In genomic region chr12:40889329-40889728, GRCh38 we compare ENCODE assay signal across 8 cellular contexts.
"Had no signal": no experiment of that assay in that cellular context is flagged by ENCODE, and none has a peak within 500 bp of the region (broad histone marks: within the 10 kb centered on the region; RNA-seq: fewer than 3 reads in every experiment).

No MANE protein-coding gene starts in this region.

- ATAC-seq: GM12878 had no signal

- DNase-seq: GDM1, GF-D8 had no signal

- FAIRE-seq: G401.6, GM12878, GM12891, GM12892, GM18507, GM19239 had no signal

- H3K4me3 ChIP-seq: GM12878 had no signal
